Comparison of ENCODE assay signal across 2 cellular contexts in the genomic region with DNA sequence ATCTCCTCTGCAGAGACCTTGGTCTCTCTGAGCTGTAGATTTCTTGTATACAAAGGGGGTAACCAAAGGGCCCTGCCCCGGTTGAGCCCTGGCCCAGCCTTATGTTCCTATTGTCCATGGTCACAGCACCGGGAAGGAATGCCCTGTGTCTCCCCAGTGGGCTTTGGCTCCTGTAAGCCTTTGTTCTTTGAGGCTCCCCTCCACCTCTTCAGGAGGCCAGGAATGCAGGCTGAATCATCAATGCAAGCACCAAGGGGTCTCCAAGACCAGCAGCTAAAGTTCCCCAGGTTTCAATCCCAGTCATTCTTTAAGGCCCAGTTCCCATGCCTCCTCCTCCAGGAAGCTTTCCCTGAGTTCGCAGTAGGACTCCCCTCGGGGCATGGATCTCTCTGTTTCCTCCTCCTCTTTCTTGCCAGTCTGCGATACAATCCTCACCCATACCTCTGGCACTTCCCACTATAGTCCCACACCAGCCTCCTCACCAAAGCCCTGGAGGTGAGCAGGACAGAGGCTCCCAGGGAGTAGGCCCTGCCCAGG.
A peak's percentile ranks its signal among the peaks of the same experiment; 100 is the strongest.
TF ChIP-seq lines count a peak whose summit lies in the region.

No MANE protein-coding gene starts in this region.

TF ChIP-seq in A549, 52 proteins besides CTCF, POLR2A, EP300 and RAD21:
- TF ChIP-seq EHMT2 (IDR thresholded peaks at IDR 0.05; ENCODE audit: low read depth) (no peak), ZFP36 (IDR thresholded peaks at IDR 0.05; ENCODE audit: borderline replicate concordance, partially characterized antibody) (peak; percentile 58)

TF ChIP-seq in H1, 55 proteins besides CTCF, POLR2A, EP300 and RAD21:
- TF ChIP-seq TEAD4 (IDR thresholded peaks at IDR 0.05; ENCODE audit: low read depth, low read length) (peak; percentile 83), HDAC2 (IDR thresholded peaks at IDR 0.05; ENCODE audit: borderline replicate concordance in 1 of 2, low read depth in 2 of 2, low read length in 2 of 2) (0 out of 4 replicates have a peak, but pooled peaks of 1 of the 2 experiments have one; percentile 19), SAP30 (IDR thresholded peaks at IDR 0.05; ENCODE audit: insufficient read depth, insufficient replicate concordance, low read length) (no peak), JUND (IDR thresholded peaks at IDR 0.05; ENCODE audit: low read length) (peak; percentile 73; the same call in 1 of the 2 replicates), RNF2 (IDR thresholded peaks at IDR 0.05; ENCODE audit: borderline replicate concordance, low read depth, low read length, missing control alignments, poor library complexity, severe bottlenecking) (no peak), CBX8 (IDR thresholded peaks at IDR 0.05; ENCODE audit: borderline replicate concordance, low read depth, low read length) (no peak), RBBP5 (IDR thresholded peaks at IDR 0.05; ENCODE audit: borderline replicate concordance, low read depth, low read length) (peak; percentile 72; the same call in 1 of the 2 replicates), SP1 (IDR thresholded peaks at IDR 0.05; ENCODE audit: low read depth, low read length) (0 out of 2 replicates have a peak, but pooled peaks have one; percentile 20)
- TF ChIP-seq, protein P1, sequence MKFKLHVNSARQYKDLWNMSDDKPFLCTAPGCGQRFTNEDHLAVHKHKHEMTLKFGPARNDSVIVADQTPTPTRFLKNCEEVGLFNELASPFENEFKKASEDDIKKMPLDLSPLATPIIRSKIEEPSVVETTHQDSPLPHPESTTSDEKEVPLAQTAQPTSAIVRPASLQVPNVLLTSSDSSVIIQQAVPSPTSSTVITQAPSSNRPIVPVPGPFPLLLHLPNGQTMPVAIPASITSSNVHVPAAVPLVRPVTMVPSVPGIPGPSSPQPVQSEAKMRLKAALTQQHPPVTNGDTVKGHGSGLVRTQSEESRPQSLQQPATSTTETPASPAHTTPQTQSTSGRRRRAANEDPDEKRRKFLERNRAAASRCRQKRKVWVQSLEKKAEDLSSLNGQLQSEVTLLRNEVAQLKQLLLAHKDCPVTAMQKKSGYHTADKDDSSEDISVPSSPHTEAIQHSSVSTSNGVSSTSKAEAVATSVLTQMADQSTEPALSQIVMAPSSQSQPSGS (IDR thresholded peaks at IDR 0.05; ENCODE audit: low read length): 0 out of 2 replicates have a peak, but pooled peaks have one; percentile 29
- TF ChIP-seq, protein P2, sequence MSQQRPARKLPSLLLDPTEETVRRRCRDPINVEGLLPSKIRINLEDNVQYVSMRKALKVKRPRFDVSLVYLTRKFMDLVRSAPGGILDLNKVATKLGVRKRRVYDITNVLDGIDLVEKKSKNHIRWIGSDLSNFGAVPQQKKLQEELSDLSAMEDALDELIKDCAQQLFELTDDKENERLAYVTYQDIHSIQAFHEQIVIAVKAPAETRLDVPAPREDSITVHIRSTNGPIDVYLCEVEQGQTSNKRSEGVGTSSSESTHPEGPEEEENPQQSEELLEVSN (IDR thresholded peaks at IDR 0.05): no peak
TF ChIP-seq in H1: peak in this region for 6.
